Comparison of ENCODE assay signal across 2 cellular contexts in the genomic region with DNA sequence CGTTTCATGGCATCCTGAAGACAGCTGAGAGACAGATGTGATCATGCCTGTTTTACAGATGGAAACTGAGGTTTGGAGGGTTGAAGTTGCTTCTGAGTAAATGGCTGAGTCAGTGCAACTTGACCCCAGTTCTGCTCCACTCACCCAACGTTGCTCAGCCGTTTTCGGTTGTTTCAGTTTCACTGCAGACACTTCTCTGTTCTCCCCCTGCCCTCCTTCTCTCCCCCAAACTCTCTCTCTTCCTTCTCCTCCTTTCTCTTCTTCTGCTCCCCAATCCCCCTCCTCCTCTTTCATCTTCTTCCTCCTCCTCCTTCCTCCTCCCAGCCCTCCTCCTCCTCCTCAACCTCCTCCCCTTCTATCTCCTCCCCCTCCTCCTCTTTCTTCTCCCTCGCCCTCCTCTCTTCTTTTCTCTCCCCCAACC.
TF ChIP-seq lines count a peak whose summit lies in the region.

No MANE protein-coding gene starts in this region.

TF ChIP-seq in K562, 482 proteins besides CTCF, POLR2A, EP300 and RAD21 (continues in another document):
- peak; percentile 73 for TF ChIP-seq SMARCE1 (IDR thresholded peaks at IDR 0.05)
- TF ChIP-seq, protein P1, sequence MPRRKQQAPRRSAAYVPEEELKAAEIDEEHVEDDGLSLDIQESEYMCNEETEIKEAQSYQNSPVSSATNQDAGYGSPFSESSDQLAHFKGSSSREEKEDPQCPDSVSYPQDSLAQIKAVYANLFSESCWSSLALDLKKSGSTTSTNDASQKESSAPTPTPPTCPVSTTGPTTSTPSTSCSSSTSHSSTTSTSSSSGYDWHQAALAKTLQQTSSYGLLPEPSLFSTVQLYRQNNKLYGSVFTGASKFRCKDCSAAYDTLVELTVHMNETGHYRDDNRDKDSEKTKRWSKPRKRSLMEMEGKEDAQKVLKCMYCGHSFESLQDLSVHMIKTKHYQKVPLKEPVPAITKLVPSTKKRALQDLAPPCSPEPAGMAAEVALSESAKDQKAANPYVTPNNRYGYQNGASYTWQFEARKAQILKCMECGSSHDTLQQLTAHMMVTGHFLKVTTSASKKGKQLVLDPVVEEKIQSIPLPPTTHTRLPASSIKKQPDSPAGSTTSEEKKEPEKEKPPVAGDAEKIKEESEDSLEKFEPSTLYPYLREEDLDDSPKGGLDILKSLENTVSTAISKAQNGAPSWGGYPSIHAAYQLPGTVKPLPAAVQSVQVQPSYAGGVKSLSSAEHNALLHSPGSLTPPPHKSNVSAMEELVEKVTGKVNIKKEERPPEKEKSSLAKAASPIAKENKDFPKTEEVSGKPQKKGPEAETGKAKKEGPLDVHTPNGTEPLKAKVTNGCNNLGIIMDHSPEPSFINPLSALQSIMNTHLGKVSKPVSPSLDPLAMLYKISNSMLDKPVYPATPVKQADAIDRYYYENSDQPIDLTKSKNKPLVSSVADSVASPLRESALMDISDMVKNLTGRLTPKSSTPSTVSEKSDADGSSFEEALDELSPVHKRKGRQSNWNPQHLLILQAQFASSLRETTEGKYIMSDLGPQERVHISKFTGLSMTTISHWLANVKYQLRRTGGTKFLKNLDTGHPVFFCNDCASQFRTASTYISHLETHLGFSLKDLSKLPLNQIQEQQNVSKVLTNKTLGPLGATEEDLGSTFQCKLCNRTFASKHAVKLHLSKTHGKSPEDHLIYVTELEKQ (CRISPR knock-in tag; IDR thresholded peaks at IDR 0.05): no peak
- no peak for TF ChIP-seq CBFB (CRISPR knock-in tag; IDR thresholded peaks at IDR 0.05)
- no peak for TF ChIP-seq ZNF282 (CRISPR knock-in tag; IDR thresholded peaks at IDR 0.05)
- no peak for TF ChIP-seq RBBP5 (IDR thresholded peaks at IDR 0.05; ENCODE audit: borderline replicate concordance, insufficient read depth, low read length, poor library complexity, severe bottlenecking)
- 0 out of 2 replicates have a peak, but pooled peaks have one; percentile 27 for TF ChIP-seq EHMT2 (IDR thresholded peaks at IDR 0.05)
- TF ChIP-seq, protein P2, sequence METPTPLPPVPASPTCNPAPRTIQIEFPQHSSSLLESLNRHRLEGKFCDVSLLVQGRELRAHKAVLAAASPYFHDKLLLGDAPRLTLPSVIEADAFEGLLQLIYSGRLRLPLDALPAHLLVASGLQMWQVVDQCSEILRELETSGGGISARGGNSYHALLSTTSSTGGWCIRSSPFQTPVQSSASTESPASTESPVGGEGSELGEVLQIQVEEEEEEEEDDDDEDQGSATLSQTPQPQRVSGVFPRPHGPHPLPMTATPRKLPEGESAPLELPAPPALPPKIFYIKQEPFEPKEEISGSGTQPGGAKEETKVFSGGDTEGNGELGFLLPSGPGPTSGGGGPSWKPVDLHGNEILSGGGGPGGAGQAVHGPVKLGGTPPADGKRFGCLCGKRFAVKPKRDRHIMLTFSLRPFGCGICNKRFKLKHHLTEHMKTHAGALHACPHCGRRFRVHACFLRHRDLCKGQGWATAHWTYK (CRISPR knock-in tag; IDR thresholded peaks at IDR 0.05): no peak
- TF ChIP-seq, protein P3, sequence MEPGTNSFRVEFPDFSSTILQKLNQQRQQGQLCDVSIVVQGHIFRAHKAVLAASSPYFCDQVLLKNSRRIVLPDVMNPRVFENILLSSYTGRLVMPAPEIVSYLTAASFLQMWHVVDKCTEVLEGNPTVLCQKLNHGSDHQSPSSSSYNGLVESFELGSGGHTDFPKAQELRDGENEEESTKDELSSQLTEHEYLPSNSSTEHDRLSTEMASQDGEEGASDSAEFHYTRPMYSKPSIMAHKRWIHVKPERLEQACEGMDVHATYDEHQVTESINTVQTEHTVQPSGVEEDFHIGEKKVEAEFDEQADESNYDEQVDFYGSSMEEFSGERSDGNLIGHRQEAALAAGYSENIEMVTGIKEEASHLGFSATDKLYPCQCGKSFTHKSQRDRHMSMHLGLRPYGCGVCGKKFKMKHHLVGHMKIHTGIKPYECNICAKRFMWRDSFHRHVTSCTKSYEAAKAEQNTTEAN (CRISPR knock-in tag; IDR thresholded peaks at IDR 0.05): no peak
- TF ChIP-seq ZNF592 (IDR thresholded peaks at IDR 0.05): 0 out of 2 replicates have a peak, but pooled peaks have one; percentile 51
- TF ChIP-seq DNMT1 (IDR thresholded peaks at IDR 0.05): no peak
- no peak for TF ChIP-seq ZNF184 (CRISPR knock-in tag; IDR thresholded peaks at IDR 0.05)
- TF ChIP-seq HDGF (IDR thresholded peaks at IDR 0.05): peak; percentile 74; the same call in 1 of the 2 replicates
- TF ChIP-seq SMARCA5 (IDR thresholded peaks at IDR 0.05): no peak
- TF ChIP-seq POLR3A (IDR thresholded peaks at IDR 0.05; ENCODE audit: borderline replicate concordance, extremely low read depth, insufficient read depth, insufficient read length): no peak

TF ChIP-seq in HEK293T, 16 proteins besides CTCF, POLR2A, EP300 and RAD21:
- TF ChIP-seq ARNT (IDR thresholded peaks at IDR 0.05) (no peak), SP1 (IDR thresholded peaks at IDR 0.05) (no peak), FOXA1 (IDR thresholded peaks at IDR 0.05) (no peak), ZNF384 (IDR thresholded peaks at IDR 0.05) (no peak), SUZ12 (IDR thresholded peaks at IDR 0.05) (no peak), TARDBP (IDR thresholded peaks at IDR 0.05) (no peak), HDGF (IDR thresholded peaks at IDR 0.05; ENCODE audit: borderline replicate concordance) (no peak), FOXK2 (IDR thresholded peaks at IDR 0.05) (no peak), L3MBTL2 (conservative IDR thresholded peaks at IDR 0.05) (no peak), BHLHE40 (IDR thresholded peaks at IDR 0.05; ENCODE audit: borderline replicate concordance) (no peak), FOXM1 (IDR thresholded peaks at IDR 0.05; ENCODE audit: borderline replicate concordance) (no peak), LEF1 (IDR thresholded peaks at IDR 0.05; ENCODE audit: borderline replicate concordance) (no peak), ELF4 (IDR thresholded peaks at IDR 0.05) (no peak), NFRKB (IDR thresholded peaks at IDR 0.05) (no peak), CTBP1 (IDR thresholded peaks at IDR 0.05; ENCODE audit: borderline replicate concordance) (no peak)
- TF ChIP-seq, protein P4, sequence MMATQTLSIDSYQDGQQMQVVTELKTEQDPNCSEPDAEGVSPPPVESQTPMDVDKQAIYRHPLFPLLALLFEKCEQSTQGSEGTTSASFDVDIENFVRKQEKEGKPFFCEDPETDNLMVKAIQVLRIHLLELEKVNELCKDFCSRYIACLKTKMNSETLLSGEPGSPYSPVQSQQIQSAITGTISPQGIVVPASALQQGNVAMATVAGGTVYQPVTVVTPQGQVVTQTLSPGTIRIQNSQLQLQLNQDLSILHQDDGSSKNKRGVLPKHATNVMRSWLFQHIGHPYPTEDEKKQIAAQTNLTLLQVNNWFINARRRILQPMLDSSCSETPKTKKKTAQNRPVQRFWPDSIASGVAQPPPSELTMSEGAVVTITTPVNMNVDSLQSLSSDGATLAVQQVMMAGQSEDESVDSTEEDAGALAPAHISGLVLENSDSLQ (IDR thresholded peaks at IDR 0.05): no peak
